Comparison of ENCODE assay signal across 10 cellular contexts in the genomic region with DNA sequence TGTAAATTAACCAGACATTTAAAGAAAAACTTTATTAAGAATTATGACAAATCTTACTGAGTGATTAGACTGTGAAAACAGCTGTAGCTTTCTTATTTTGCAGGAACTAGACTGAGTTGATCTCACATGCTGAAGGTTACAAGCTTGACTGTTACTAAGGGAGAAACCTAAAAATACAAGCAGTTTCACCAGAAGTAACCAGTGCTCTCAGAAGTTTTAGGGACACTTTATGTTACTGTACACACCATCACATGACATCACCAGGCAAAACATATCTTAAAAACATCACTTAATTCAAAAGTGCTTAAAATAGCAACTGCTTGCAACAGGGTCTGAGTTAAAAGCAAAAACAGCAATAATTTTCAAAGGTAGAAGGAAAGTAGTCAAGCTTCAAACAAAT. TPM values are rescaled to one million over a fixed set of nuclear protein-coding genes. Genes with fewer than 3 reads are reported as not detected.
DNase-seq lines count a peak whose midpoint lies in the region; ATAC-seq lines count a peak whose summit lies in the region.
"Had no signal": no experiment of that assay in that cellular context is flagged by ENCODE, and none has a peak within 500 bp of the region (broad histone marks: within the 10 kb centered on the region; RNA-seq: fewer than 3 reads in every experiment).

No MANE protein-coding gene starts in this region.

- no peaks in the 10 kb centered on the region for H3K27me3 Mint-ChIP-seq in CD8-positive, alpha-beta memory T cell

- no peaks in the 10 kb centered on the region for H3K9me3 ChIP-seq in CD8-positive, alpha-beta memory T cell (ENCODE audit: low read length)
- H3K9me3 ChIP-seq: neutrophil had no signal

- H3K9me3 Mint-ChIP-seq in CD8-positive, alpha-beta memory T cell: no peaks in the 10 kb centered on the region

- peaks cover 27 to 70% (median 68%) of the 10 kb centered on the region in 3 donors for H3K4me1 Mint-ChIP-seq in CD8-positive, alpha-beta memory T cell

- CTCF ChIA-PET in CD8-positive, alpha-beta memory T cell (lab: Charles Lee): interaction anchor here (0.6 kb wide), 1 partner anchor 79 kb away, joined by 3 read pairs; no protein-coding TSS in a partner anchor

- peak; percentile 88 for ATAC-seq in GM18519 (IDR thresholded peaks at IDR 0.05; ENCODE audit: low FRiP score, unreplicated experiment)
- ATAC-seq in GM21717 (IDR thresholded peaks at IDR 0.05; ENCODE audit: unreplicated experiment): peak; percentile 82
- ATAC-seq in HG03378 (IDR thresholded peaks at IDR 0.05; ENCODE audit: unreplicated experiment): peak; percentile 74
- ATAC-seq in stimulated activated naive CD8-positive, alpha-beta T cell treated with anti-CD3 and anti-CD28 coated beads, Interleukin-15, Interleukin-2, amounts not matched to agents 100 U/mL and 50 U/mL, for 24 hours: no peak

- H3K27me3 ChIP-seq in CD8-positive, alpha-beta memory T cell (ENCODE audit: insufficient read depth, low read length, poor library complexity, severe bottlenecking): no peaks in the 10 kb centered on the region
- H3K27me3 ChIP-seq: neutrophil had no signal

- H3K27ac ChIP-seq in CD8-positive, alpha-beta memory T cell (ENCODE audit: low read depth, low read length): no peak overlapping the region
- H3K27ac ChIP-seq: neutrophil had no signal

- H3K4me3 ChIP-seq in CD8-positive, alpha-beta memory T cell (ENCODE audit: low read length): no peak overlapping the region

- H3K36me3 ChIP-seq in CD8-positive, alpha-beta memory T cell (ENCODE audit: insufficient read depth, low read length): no peaks in the 10 kb centered on the region

- H3K4me3 Mint-ChIP-seq in CD8-positive, alpha-beta memory T cell: no peak overlapping the region

- peaks cover 12 to 22% (median 18%) of the 10 kb centered on the region in 3 donors for H3K36me3 Mint-ChIP-seq in CD8-positive, alpha-beta memory T cell

- H3K27ac Mint-ChIP-seq in CD8-positive, alpha-beta memory T cell: peak overlapping the region in 1 of 8 donors; percentile 1

- H3K4me1 ChIP-seq in CD8-positive, alpha-beta memory T cell (ENCODE audit: insufficient read depth, low read length): peaks cover 11% of the 10 kb centered on the region

- POLR2A ChIA-PET in CD8-positive, alpha-beta memory T cell (lab: Charles Lee): no interaction called here

- peak; percentile 36 for DNase-seq in myocyte (ENCODE audit: low read depth)
- no peak for DNase-seq in CD8-positive, alpha-beta memory T cell
- no peak for DNase-seq in NCI-H1417 treated with DMSO at 0.1 percent for 48 hours (lab: John Stamatoyannopoulos, UW)
- DNase-seq in stimulated activated naive CD8-positive, alpha-beta T cell treated with anti-CD3 and anti-CD28 coated beads, Interleukin-15, Interleukin-2, amounts not matched to agents 100 U/mL and 50 U/mL, for 24 hours: no peak
- no peak for DNase-seq in occipital lobe (lab: John Stamatoyannopoulos, UW)
- DNase-seq: activated CD4-positive, alpha-beta T cell treated with anti-CD3 and anti-CD28 coated beads for 1 hour had no signal

RNA-seq across cellular contexts. Expression of a gene that starts 5.4 kb away (rescaled TPM):
- total RNA-seq in myocyte: 35.0 and 40.6 TPM in 2 replicates
- polyA plus RNA-seq in myocyte (2012): 7.5 TPM
- total RNA-seq in CD8-positive, alpha-beta memory T cell: 1 to 10 TPM; 7.9 to 8.4 TPM
- polyA plus RNA-seq in CD8-positive, alpha-beta memory T cell: 1.5 TPM
- 93.1 TPM for total RNA-seq in occipital lobe
